ENCODE assay signal across 2 cellular contexts in the genomic region with DNA sequence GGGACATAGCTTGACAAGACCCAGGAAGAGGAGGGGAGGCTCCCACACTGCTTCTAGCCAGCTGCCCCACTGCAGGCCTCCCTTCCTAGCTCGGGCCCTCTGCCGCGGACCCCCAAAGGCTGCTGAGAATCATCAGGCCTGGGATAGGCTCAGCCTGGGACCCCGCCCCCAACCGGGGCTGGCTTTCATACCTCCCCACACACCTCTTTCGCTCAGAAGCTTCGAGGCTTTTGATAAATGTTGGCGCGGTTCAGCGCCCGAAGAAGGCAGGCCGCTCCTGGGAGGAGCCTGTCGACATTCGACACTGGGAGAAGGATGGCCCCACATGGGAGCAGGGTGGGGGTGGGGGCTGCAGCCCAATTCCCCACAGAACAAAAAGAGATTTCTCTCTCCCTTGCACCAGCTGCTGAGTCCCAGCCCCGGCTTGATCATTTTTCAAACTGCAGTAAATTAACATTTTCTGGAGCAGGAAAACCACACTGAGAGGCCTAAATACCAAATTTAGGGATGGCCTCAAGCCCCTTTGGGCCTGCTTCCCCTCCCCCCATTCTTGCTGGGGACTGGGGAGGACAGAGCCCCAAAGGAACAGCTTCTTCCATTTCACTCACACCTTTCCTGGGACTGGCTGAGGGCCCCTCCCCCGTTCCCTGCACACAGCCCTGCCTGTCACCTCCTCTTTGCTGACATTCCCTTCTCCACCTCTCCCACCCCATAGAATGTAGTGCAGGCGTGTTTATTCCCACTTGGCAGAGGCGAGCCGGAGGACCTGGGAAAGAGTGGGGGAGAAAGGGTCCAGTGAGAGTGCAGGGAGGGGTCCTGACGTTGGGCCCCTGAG.
TF ChIP-seq lines count a peak whose summit lies in the region.

No MANE protein-coding gene starts in this region.

TF ChIP-seq in HEK293, 187 proteins besides CTCF, POLR2A, EP300 and RAD21:
- TF ChIP-seq ZNF404 (tag by site-specific recombination; IDR thresholded peaks at IDR 0.05) (no peak), ZNF341 (tag by site-specific recombination; IDR thresholded peaks at IDR 0.05; ENCODE audit: low read depth) (peak; percentile 75)
TF ChIP-seq in HEK293: peak in this region for 1.

TF ChIP-seq in H1, 55 proteins besides CTCF, POLR2A, EP300 and RAD21:
- peak; percentile 52 for TF ChIP-seq ASH2L (IDR thresholded peaks at IDR 0.05; ENCODE audit: low read length)
- TF ChIP-seq E2F6 (IDR thresholded peaks at IDR 0.05), result peak; percentile 48; the same call in 1 of the 2 replicates
- no peak for TF ChIP-seq TAF1 (IDR thresholded peaks at IDR 0.05; ENCODE audit: low read depth, low read length)
- TF ChIP-seq, protein P1, sequence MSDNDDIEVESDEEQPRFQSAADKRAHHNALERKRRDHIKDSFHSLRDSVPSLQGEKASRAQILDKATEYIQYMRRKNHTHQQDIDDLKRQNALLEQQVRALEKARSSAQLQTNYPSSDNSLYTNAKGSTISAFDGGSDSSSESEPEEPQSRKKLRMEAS (IDR thresholded peaks at IDR 0.05), result 0 out of 2 replicates have a peak, but pooled peaks have one; percentile 40
